Comparison of ENCODE assay signal across 9 cellular contexts in the genomic region with DNA sequence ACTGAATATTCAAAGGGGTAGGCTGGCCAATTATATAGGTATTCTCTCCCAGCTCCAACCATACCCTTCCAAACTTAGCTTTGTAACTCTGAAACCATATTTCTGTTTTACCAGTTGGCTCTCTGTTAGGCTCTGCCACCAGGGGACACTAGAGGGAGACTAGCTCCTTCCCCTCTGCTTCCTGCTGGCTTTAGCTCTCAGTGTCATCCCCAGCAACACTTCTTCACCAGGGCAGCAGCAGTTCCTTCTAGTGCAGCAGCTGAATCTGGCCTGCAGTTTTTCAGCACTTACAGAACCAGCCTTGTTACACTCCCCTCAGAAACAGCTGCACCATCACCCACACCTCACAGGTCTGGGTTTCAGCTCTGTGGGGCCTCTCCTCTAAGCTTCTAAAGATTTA. TPM values are rescaled to one million over a fixed set of nuclear protein-coding genes. Genes with fewer than 3 reads are reported as not detected.
A peak's percentile ranks its signal among the peaks of the same experiment; 100 is the strongest.
DNase-seq lines count a peak whose midpoint lies in the region; ATAC-seq, FAIRE-seq and TF ChIP-seq lines count a peak whose summit lies in the region.
"Had no signal": no experiment of that assay in that cellular context is flagged by ENCODE, and none has a peak within 500 bp of the region (broad histone marks: within the 10 kb centered on the region; RNA-seq: fewer than 3 reads in every experiment).

No MANE protein-coding gene starts in this region.

- no peak for FAIRE-seq in astrocyte (lab: Jason Lieb, UNC)

- H3K27me3 ChIP-seq in astrocyte (ENCODE audit: insufficient read depth, low read length) (no peaks in the 10 kb centered on the region), neural progenitor cell (no peaks in the 10 kb centered on the region)

- H3K9me3 ChIP-seq in astrocyte (ENCODE audit: insufficient read depth, low read depth, low read length) (peaks cover 3% of the 10 kb centered on the region), neural progenitor cell (ENCODE audit: low read depth) (no peaks in the 10 kb centered on the region)

- H3K27me3 Mint-ChIP-seq in astrocyte (ENCODE audit: low read depth, unreplicated experiment) (no peaks in the 10 kb centered on the region), neural progenitor cell (ENCODE audit: insufficient read depth, low read depth) (no peaks in the 10 kb centered on the region)

- H3K79me2 ChIP-seq in astrocyte (ENCODE audit: insufficient read depth, low read length) (no peaks in the 10 kb centered on the region), neural progenitor cell (ENCODE audit: low read depth) (no peaks in the 10 kb centered on the region)

- no peak overlapping the region for H3K27ac ChIP-seq in astrocyte (ENCODE audit: low read depth, low read length)
- H3K27ac ChIP-seq in neural progenitor cell = no peak overlapping the region

- H3F3A ChIP-seq in neural progenitor cell (ENCODE audit: low read depth) = no peaks in the 10 kb centered on the region

- H3K36me3 ChIP-seq in astrocyte (ENCODE audit: insufficient read depth, low read length) (no peaks in the 10 kb centered on the region), neural progenitor cell (no peaks in the 10 kb centered on the region)

- ATAC-seq in GM21717 (IDR thresholded peaks at IDR 0.05; ENCODE audit: unreplicated experiment) = no peak

- H3K4me3 Mint-ChIP-seq in astrocyte (ENCODE audit: unreplicated experiment) = no peak overlapping the region
- no peak overlapping the region for H3K4me3 Mint-ChIP-seq in neural progenitor cell
- H3K4me3 Mint-ChIP-seq: stimulated activated naive B cell treated with anti-CD40 and anti-IgM and Interleukin-4, amounts not matched to agents 10 μg/mL and 1 μg/mL and 100 μg/mL, for 72 hours had no signal

- no peak overlapping the region for H2AFZ ChIP-seq in astrocyte (ENCODE audit: low read depth, low read length)
- no peak overlapping the region for H2AFZ ChIP-seq in neural progenitor cell (replicated peaks)

- no peak overlapping the region for H3K27ac Mint-ChIP-seq in astrocyte (ENCODE audit: unreplicated experiment)
- H3K27ac Mint-ChIP-seq in neural progenitor cell = no peak overlapping the region
- H3K27ac Mint-ChIP-seq: stimulated activated naive B cell treated with anti-CD40 and anti-IgM and Interleukin-4, amounts not matched to agents 10 μg/mL and 1 μg/mL and 100 μg/mL, for 72 hours had no signal

- H3K36me3 Mint-ChIP-seq in astrocyte (ENCODE audit: low read depth, unreplicated experiment) (no peaks in the 10 kb centered on the region), neural progenitor cell (no peaks in the 10 kb centered on the region)

- TF ChIP-seq CTCF in GM12865 (IDR thresholded peaks at IDR 0.05; ENCODE audit: insufficient read depth, low read depth, low read length, missing control alignments) = peak; percentile 57
- TF ChIP-seq CTCF in astrocyte (IDR thresholded peaks at IDR 0.05; ENCODE audit: insufficient read depth, low read depth, low read length) = peak; percentile 12
- peak; percentile 33 for TF ChIP-seq CTCF in neural progenitor cell (IDR thresholded peaks at IDR 0.05)

- H3K4me2 ChIP-seq in astrocyte (ENCODE audit: low read length) = no peak overlapping the region
- no peak overlapping the region for H3K4me2 ChIP-seq in neural progenitor cell

- H3K4me1 ChIP-seq in astrocyte (ENCODE audit: insufficient read depth, low read length) (peaks cover 14% of the 10 kb centered on the region), neural progenitor cell (no peaks in the 10 kb centered on the region)

- H4K20me1 ChIP-seq in astrocyte (ENCODE audit: insufficient read depth, low read length) = no peaks in the 10 kb centered on the region
- H4K20me1 ChIP-seq in neural progenitor cell (ENCODE audit: low read depth) = no peaks in the 10 kb centered on the region

- H3K9me3 Mint-ChIP-seq in astrocyte (ENCODE audit: unreplicated experiment) = no peaks in the 10 kb centered on the region
- peaks cover 2% of the 10 kb centered on the region for H3K9me3 Mint-ChIP-seq in neural progenitor cell

- peaks cover 13% of the 10 kb centered on the region for H3K4me1 Mint-ChIP-seq in astrocyte (ENCODE audit: low read depth, unreplicated experiment)
- no peaks in the 10 kb centered on the region for H3K4me1 Mint-ChIP-seq in neural progenitor cell

- H3K9ac ChIP-seq in astrocyte (ENCODE audit: low read length) (no peak overlapping the region), neural progenitor cell (no peak overlapping the region)

- DNase-seq in GM12865 (ENCODE audit: low read depth) (peak; percentile 37), NAMALWA (ENCODE audit: low spot score) (peak; percentile 58), astrocyte (ENCODE audit: low read depth) (no peak), neural progenitor cell (ENCODE audit: low spot score) (peak; percentile 16), NCI-H526 treated with DMSO at 0.1 percent for 48 hours (lab: John Stamatoyannopoulos, UW) (no peak), hypothalamus (lab: John Stamatoyannopoulos, UW) (no peak), AG08395 (ENCODE audit: low spot score) (no peak)
- DNase-seq: stimulated activated naive B cell treated with anti-CD40 and anti-IgM and Interleukin-4, amounts not matched to agents 10 μg/mL and 1 μg/mL and 100 μg/mL, for 72 hours had no signal

- H3K4me3 ChIP-seq in GM12865 (ENCODE audit: low read depth, low read length) (no peak overlapping the region), astrocyte (ENCODE audit: insufficient read depth, low read depth, low read length) (no peak overlapping the region), neural progenitor cell (no peak overlapping the region)

RNA-seq across cellular contexts. Expression of gene DOCK9, which starts 51.0 kb away (rescaled TPM):
- total RNA-seq in astrocyte (43.5 and 56.3 TPM in 2 replicates), neural progenitor cell (ENCODE audit: low replicate concordance) (16.6 and 20.3 TPM in 2 replicates)

Comparison
In these comparisons a context has a peak if more than half of its experiments do, and no peak if none do; other contexts are left out.
1. DNase-seq: peak in GM12865 (single experiment), NAMALWA (single experiment) and neural progenitor cell (single experiment); none in astrocyte (single experiment), NCI-H526 treated with DMSO at 0.1 percent for 48 hours (single experiment), hypothalamus (0 of 51) and AG08395 (single experiment).
2. Peak in every context shown above with its lines, with median percentiles within 50 percentile points of each other: CTCF ChIP-seq.